Comparison of ENCODE assay signal across 36 cellular contexts in genomic region chr1:186091222-186091720, GRCh38.
"Had no signal": no experiment of that assay in that cellular context is flagged by ENCODE, and none has a peak within 500 bp of the region (broad histone marks: within the 10 kb centered on the region; RNA-seq: fewer than 3 reads in every experiment).

No MANE protein-coding gene starts in this region.

- H3K9me3 Mint-ChIP-seq: activated CD4-positive, alpha-beta memory T cell treated with anti-CD3 and anti-CD28 coated beads for 36 hours; activated CD4-positive, alpha-beta T cell treated with anti-CD3 and anti-CD28 coated beads, Interleukin-2, amount 10 ng/mL, durations not matched to agents 24 days and 14 days; activated naive CD4-positive, alpha-beta T cell treated with anti-CD3 and anti-CD28 coated beads for 36 hours; activated naive CD4-positive, alpha-beta T cell treated with anti-CD3 and anti-CD28 coated beads, Interleukin-2, amount 50 U/mL, for 24 hours; activated naive CD8-positive, alpha-beta T cell treated with anti-CD3 and anti-CD28 coated beads for 36 hours; activated naive CD8-positive, alpha-beta T cell treated with anti-CD3 and anti-CD28 coated beads, Interleukin-2, amount 50 U/mL, for 24 hours; activated T-helper 1 cell treated with anti-CD3 and anti-CD28 coated beads, Interleukin-12 subunit alpha, Interleukin-12 subunit beta, Interleukin-2, Interleukin-4 antibody, amounts not matched to agents 30 ng/mL and 10 ng/mL and 1 ng/mL, durations not matched to agents 14 hours and 24 hours and 36 hours; activated T-helper 2 cell treated with anti-CD3 and anti-CD28 coated beads, Interferon-gamma antibody, Interleukin-2, Interleukin-4, amounts not matched to agents 10 μg/mL and 5 μg/mL and 100 μg/mL, durations not matched to agents 14 hours and 24 hours and 36 hours; effector memory CD8-positive, alpha-beta T cell; T-helper 2 cell treated with Interferon-gamma antibody and Interleukin-4, amounts not matched to agents 5 μg/mL and 100 μg/mL, for 36 hours had no signal

- H3K27me3 ChIP-seq: adrenal gland, body of pancreas, esophagus muscularis mucosa, heart left ventricle had no signal

- H3K27ac Mint-ChIP-seq: activated CD4-positive, alpha-beta memory T cell treated with anti-CD3 and anti-CD28 coated beads for 36 hours; activated CD4-positive, alpha-beta T cell treated with anti-CD3 and anti-CD28 coated beads for 36 hours; activated CD4-positive, alpha-beta T cell treated with anti-CD3 and anti-CD28 coated beads, Interleukin-2, amount 10 ng/mL, durations not matched to agents 24 days and 14 days; activated CD8-positive, alpha-beta memory T cell treated with anti-CD3 and anti-CD28 coated beads, Interleukin-2, amount 10 ng/mL, durations not matched to agents 7 days and 5 days; activated CD8-positive, alpha-beta T cell treated with anti-CD3 and anti-CD28 coated beads, Interleukin-2, amount 10 ng/mL, durations not matched to agents 7 days and 5 days; activated naive CD4-positive, alpha-beta T cell treated with anti-CD3 and anti-CD28 coated beads for 36 hours; activated naive CD4-positive, alpha-beta T cell treated with anti-CD3 and anti-CD28 coated beads, Interleukin-2, amount 50 U/mL, for 24 hours; activated naive CD8-positive, alpha-beta T cell treated with anti-CD3 and anti-CD28 coated beads for 36 hours; activated naive CD8-positive, alpha-beta T cell treated with anti-CD3 and anti-CD28 coated beads, Interleukin-2, amount 50 U/mL, for 24 hours; activated T-helper 1 cell treated with anti-CD3 and anti-CD28 coated beads, Interleukin-12 subunit alpha, Interleukin-12 subunit beta, Interleukin-2, Interleukin-4 antibody, amounts not matched to agents 30 ng/mL and 10 ng/mL and 1 ng/mL, durations not matched to agents 14 hours and 24 hours and 36 hours; activated T-helper 2 cell treated with anti-CD3 and anti-CD28 coated beads, Interferon-gamma antibody, Interleukin-2, Interleukin-4, amounts not matched to agents 10 μg/mL and 5 μg/mL and 100 μg/mL, durations not matched to agents 14 hours and 24 hours and 36 hours; effector memory CD8-positive, alpha-beta T cell; T-helper 17 cell; T-helper 2 cell treated with Interferon-gamma antibody and Interleukin-4, amounts not matched to agents 5 μg/mL and 100 μg/mL, for 36 hours had no signal

- H3K36me3 ChIP-seq: adrenal gland, WERI-Rb-1 had no signal

- ATAC-seq: activated CD4-positive, alpha-beta T cell treated with anti-CD3 and anti-CD28 coated beads for 36 hours; activated CD8-positive, alpha-beta memory T cell treated with anti-CD3 and anti-CD28 coated beads, Interleukin-2, amount 10 ng/mL, durations not matched to agents 7 days and 5 days; activated CD8-positive, alpha-beta T cell treated with anti-CD3 and anti-CD28 coated beads, Interleukin-2, amount 10 ng/mL, durations not matched to agents 7 days and 5 days; activated naive CD8-positive, alpha-beta T cell treated with anti-CD3 and anti-CD28 coated beads, Interleukin-2, amount 50 U/mL, for 24 hours; body of pancreas; effector memory CD8-positive, alpha-beta T cell; heart left ventricle; T-helper 17 cell had no signal

- H3K4me1 ChIP-seq: body of pancreas had no signal

- H3K4me1 Mint-ChIP-seq: activated CD4-positive, alpha-beta T cell treated with anti-CD3 and anti-CD28 coated beads for 36 hours; activated CD4-positive, alpha-beta T cell treated with anti-CD3 and anti-CD28 coated beads, Interleukin-2, amount 10 ng/mL, durations not matched to agents 24 days and 14 days; activated CD8-positive, alpha-beta memory T cell treated with anti-CD3 and anti-CD28 coated beads, Interleukin-2, amount 10 ng/mL, durations not matched to agents 7 days and 5 days; activated naive CD4-positive, alpha-beta T cell treated with anti-CD3 and anti-CD28 coated beads, Interleukin-2, amount 50 U/mL, for 24 hours; activated naive CD8-positive, alpha-beta T cell treated with anti-CD3 and anti-CD28 coated beads for 36 hours; activated naive CD8-positive, alpha-beta T cell treated with anti-CD3 and anti-CD28 coated beads, Interleukin-2, amount 50 U/mL, for 24 hours; T-helper 17 cell had no signal

- H3K36me3 Mint-ChIP-seq: activated CD4-positive, alpha-beta memory T cell treated with anti-CD3 and anti-CD28 coated beads for 36 hours; activated CD8-positive, alpha-beta memory T cell treated with anti-CD3 and anti-CD28 coated beads, Interleukin-2, amount 10 ng/mL, durations not matched to agents 7 days and 5 days; activated naive CD4-positive, alpha-beta T cell treated with anti-CD3 and anti-CD28 coated beads, Interleukin-2, amount 50 U/mL, for 24 hours; activated naive CD8-positive, alpha-beta T cell treated with anti-CD3 and anti-CD28 coated beads for 36 hours had no signal

- H3K4me3 ChIP-seq: adrenal gland, body of pancreas, esophagus muscularis mucosa, heart left ventricle had no signal

- DNase-seq: activated CD4-positive, alpha-beta memory T cell treated with anti-CD3 and anti-CD28 coated beads for 36 hours; activated CD4-positive, alpha-beta T cell treated with anti-CD3 and anti-CD28 coated beads for 36 hours; activated CD4-positive, alpha-beta T cell treated with anti-CD3 and anti-CD28 coated beads, Interleukin-2, amount 10 ng/mL, durations not matched to agents 24 days and 14 days; activated CD4-positive, CD25-positive, alpha-beta regulatory T cell; activated CD4-positive, CD25-positive, alpha-beta regulatory T cell treated with anti-CD3 and anti-CD28 coated beads, Interleukin-2, amount 50 U/mL, for 72 hours; activated CD8-positive, alpha-beta memory T cell treated with anti-CD3 and anti-CD28 coated beads, Interleukin-2, amount 10 ng/mL, durations not matched to agents 7 days and 5 days; activated CD8-positive, alpha-beta memory T cell treated with anti-CD3 and anti-CD28 coated beads, Interleukin-2, amount 50 U/mL, for 4 hours; activated CD8-positive, alpha-beta T cell treated with anti-CD3 and anti-CD28 coated beads, Interleukin-2, amount 10 ng/mL, durations not matched to agents 7 days and 5 days; activated effector memory CD4-positive, alpha-beta T cell treated with anti-CD3 and anti-CD28 coated beads, Interleukin-2, amount 50 U/mL, for 16 hours; activated naive CD4-positive, alpha-beta T cell treated with anti-CD3 and anti-CD28 coated beads for 36 hours; activated naive CD8-positive, alpha-beta T cell treated with anti-CD3 and anti-CD28 coated beads for 36 hours; activated naive CD8-positive, alpha-beta T cell treated with anti-CD3 and anti-CD28 coated beads, Interleukin-2, amount 50 U/mL, for 24 hours; activated T-cell treated with anti-CD3 and anti-CD28 coated beads, Interleukin-2, amount 50 U/mL, for 1 hour; activated T-cell treated with anti-CD3 and anti-CD28 coated beads, Interleukin-2, amount 50 U/mL, for 48 hours; adrenal gland; amygdala; aorta; body of pancreas; caudate nucleus; cortex of kidney; dermis blood vessel endothelial cell; effector CD4-positive, alpha-beta T cell; effector memory CD8-positive, alpha-beta T cell; erythroblast; foreskin fibroblast; glutamatergic neuron; heart left ventricle; T-helper 1 cell; T-helper 17 cell; T1000; WERI-Rb-1 had no signal

- H3K4me3 Mint-ChIP-seq: activated CD4-positive, alpha-beta memory T cell treated with anti-CD3 and anti-CD28 coated beads for 36 hours; activated CD4-positive, alpha-beta T cell treated with anti-CD3 and anti-CD28 coated beads for 36 hours; activated CD4-positive, alpha-beta T cell treated with anti-CD3 and anti-CD28 coated beads, Interleukin-2, amount 10 ng/mL, durations not matched to agents 24 days and 14 days; activated CD8-positive, alpha-beta memory T cell treated with anti-CD3 and anti-CD28 coated beads, Interleukin-2, amount 10 ng/mL, durations not matched to agents 7 days and 5 days; activated CD8-positive, alpha-beta T cell treated with anti-CD3 and anti-CD28 coated beads, Interleukin-2, amount 10 ng/mL, durations not matched to agents 7 days and 5 days; activated naive CD4-positive, alpha-beta T cell treated with anti-CD3 and anti-CD28 coated beads for 36 hours; activated naive CD4-positive, alpha-beta T cell treated with anti-CD3 and anti-CD28 coated beads, Interleukin-2, amount 50 U/mL, for 24 hours; activated naive CD8-positive, alpha-beta T cell treated with anti-CD3 and anti-CD28 coated beads for 36 hours; activated naive CD8-positive, alpha-beta T cell treated with anti-CD3 and anti-CD28 coated beads, Interleukin-2, amount 50 U/mL, for 24 hours; activated T-helper 1 cell treated with anti-CD3 and anti-CD28 coated beads, Interleukin-12 subunit alpha, Interleukin-12 subunit beta, Interleukin-2, Interleukin-4 antibody, amounts not matched to agents 30 ng/mL and 10 ng/mL and 1 ng/mL, durations not matched to agents 14 hours and 24 hours and 36 hours; effector memory CD8-positive, alpha-beta T cell; T-helper 17 cell; T-helper 2 cell treated with Interferon-gamma antibody and Interleukin-4, amounts not matched to agents 5 μg/mL and 100 μg/mL, for 36 hours had no signal

- H3K9me3 ChIP-seq: body of pancreas, esophagus muscularis mucosa, heart left ventricle had no signal

- H3K27ac ChIP-seq: adrenal gland, body of pancreas, esophagus muscularis mucosa, heart left ventricle, WERI-Rb-1 had no signal
